1 cellular context compared by ENCODE assay signal in genomic region chr1:223733898-223734852, GRCh38.
TF ChIP-seq lines count a peak whose summit lies in the region.

No MANE protein-coding gene starts in this region.

TF ChIP-seq in IMR-90, 13 proteins besides CTCF, POLR2A, EP300 and RAD21:
- TF ChIP-seq MXI1 (IDR thresholded peaks at IDR 0.05; ENCODE audit: borderline replicate concordance, low read depth, low read length) (no peak), MAFK (IDR thresholded peaks at IDR 0.05; ENCODE audit: low read depth, low read length) (no peak), ELK1 (IDR thresholded peaks at IDR 0.05; ENCODE audit: borderline replicate concordance, low read depth, low read length) (no peak), SMC3 (IDR thresholded peaks at IDR 0.05; ENCODE audit: low read depth, low read length) (no peak), USF2 (IDR thresholded peaks at IDR 0.05; ENCODE audit: low read depth, low read length) (no peak), RCOR1 (IDR thresholded peaks at IDR 0.05; ENCODE audit: insufficient replicate concordance, low read length) (no peak), MAZ (IDR thresholded peaks at IDR 0.05; ENCODE audit: borderline replicate concordance, low read depth, low read length) (no peak)
TF ChIP-seq in IMR-90: peak in this region for 0.
